Comparison of ENCODE assay signal across 9 cellular contexts in genomic region chr3:125310623-125311076, GRCh38.
DNase-seq lines count a peak whose midpoint lies in the region; ATAC-seq, FAIRE-seq and TF ChIP-seq lines count a peak whose summit lies in the region.
"Had no signal": no experiment of that assay in that cellular context is flagged by ENCODE, and none has a peak within 500 bp of the region (broad histone marks: within the 10 kb centered on the region; RNA-seq: fewer than 3 reads in every experiment).

No MANE protein-coding gene starts in this region.

- TF ChIP-seq CTCF in GM12878 (IDR thresholded peaks at IDR 0.05 in 2 of 3, conservative IDR thresholded peaks at IDR 0.05 in 1 of 3; ENCODE audit: control insufficient read depth in 2 of 3, extremely low read depth in 1 of 3, insufficient read depth in 1 of 3, low read depth in 3 of 3, low read length in 3 of 3) (no peak), testis (IDR thresholded peaks at IDR 0.05) (no peak)

- WGBS in GM12878 (ENCODE audit: insufficient coverage, insufficient replicate concordance, low lambda C conversion rate, missing lambda C conversion rate): 10% methylated on average over 5 of the region's 5 CpGs
- WGBS in testis, 2 donors: 61 to 83% methylated on average over 5 of the region's 5 CpGs

- POLR2A ChIA-PET in GM12878 (lab: Charles Lee): interaction anchor here (0.7 to 1.8 kb wide), 4 partner anchors 9 to 46 kb away, joined by 3 to 7 read pairs (median 5); no protein-coding TSS in a partner anchor

- TF ChIP-seq POLR2A in GM12878 (IDR thresholded peaks at IDR 0.05; ENCODE audit: low read depth, low read length): no peak
- no peak for TF ChIP-seq POLR2A in testis (IDR thresholded peaks at IDR 0.05)

- intact Hi-C loops in GM12878 (cut with micrococcal nuclease; ENCODE audit: unreplicated experiment) (no loop called here), testis (cut with DNase I; ENCODE audit: low total_unique reads) (no loop called here)

- no peak for TF ChIP-seq RAD21 in GM12878 (IDR thresholded peaks at IDR 0.05; ENCODE audit: insufficient read depth, low read depth, low read length)

- H3K27me3 ChIP-seq in GM12878 (replicated peaks in 1 of 2; ENCODE audit: control insufficient read depth in 2 of 2, insufficient read depth in 2 of 2, low read length in 1 of 2): no peaks in the 10 kb centered on the region
- H3K27me3 ChIP-seq in testis: no peaks in the 10 kb centered on the region
- H3K27me3 ChIP-seq: adrenal gland had no signal

- peaks cover 1 to 19% of the 10 kb centered on the region in 2 experiments; a peak in 3 of 4 replicates for H3K36me3 ChIP-seq in GM12878 (ENCODE audit: control insufficient read depth in 2 of 2, insufficient read depth in 2 of 2, low read length in 1 of 2)
- no peaks in the 10 kb centered on the region for H3K36me3 ChIP-seq in testis (ENCODE audit: low read depth, missing control alignments)

- H3K27ac ChIP-seq in GM12878 (ENCODE audit: control insufficient read depth, insufficient read depth): 0 out of 2 replicates have a peak overlapping the region, but pooled peaks have one; percentile 6
- H3K27ac ChIP-seq in testis: no peak overlapping the region

- in situ Hi-C loops in GM12878 (cut with MboI): no loop called here

- peak; percentile 13 for FAIRE-seq in GM12878 (lab: Jason Lieb, UNC)

- DNase-seq in Daoy (ENCODE audit: low read depth) (peak; percentile 73), T-helper 1 cell (peak in 4 of 5 donors; percentile 6 to 60 (median 12)), GM12878 (ENCODE audit: low read depth, low spot score) (peak; percentile 33), testis (no peak), NCI-H774 (lab: John Stamatoyannopoulos, UW) (no peak), NCI-H69 (lab: John Stamatoyannopoulos, UW) (no peak)
- peak; percentile 15 for DNase-seq in stimulated activated CD4-positive, alpha-beta T cell treated with anti-CD3 and anti-CD28 coated beads, Interleukin-12 subunit alpha, Interleukin-12 subunit beta, amount 100 ng/mL, for 4 hours

- no peak for TF ChIP-seq EP300 in GM12878 (IDR thresholded peaks at IDR 0.05; ENCODE audit: borderline replicate concordance in 1 of 2, control insufficient read depth in 1 of 2, low read depth in 2 of 2, low read length in 2 of 2)

- H3K4me3 ChIP-seq in GM12878 (peak overlapping the region; percentile 42), testis (no peak overlapping the region)

- RAD21 ChIA-PET in GM12878 (lab: Charles Lee; ENCODE audit: unreplicated experiment): interaction anchor here (0.8 to 1.5 kb wide), 5 partner anchors 46 to 316 kb away, joined by 3 to 8 read pairs (median 3); partner anchors contain the start of gene ZNF148

- H3K4me1 ChIP-seq in GM12878 (ENCODE audit: control insufficient read depth, insufficient read depth, low read length) (peaks cover 3% of the 10 kb centered on the region; the same call in 1 of the 2 replicates), testis (no peaks in the 10 kb centered on the region)

- H3K9ac ChIP-seq in GM12878 (ENCODE audit: control insufficient read depth, insufficient read depth, low read length): no peak overlapping the region

- SMC1A ChIA-PET in GM12878 (lab: Charles Lee; ENCODE audit: uncharacterized antibody, unreplicated experiment): interaction anchor here (0.6 to 2.3 kb wide), 14 partner anchors 9 to 382 kb away, joined by 3 to 25 read pairs (median 4); no protein-coding TSS in a partner anchor

- peaks cover 18% of the 10 kb centered on the region for H3K9me3 ChIP-seq in GM12878 (replicated peaks; ENCODE audit: control insufficient read depth, insufficient read depth, low read length)
- no peaks in the 10 kb centered on the region for H3K9me3 ChIP-seq in testis
- H3K9me3 ChIP-seq: adrenal gland had no signal

- CTCF ChIA-PET in GM12878 (lab: Yijun Ruan, JAX): interaction anchor here (0.8 to 1.6 kb wide), 8 partner anchors 10 to 274 kb away, joined by 3 to 5 read pairs (median 3); no protein-coding TSS in a partner anchor

- ATAC-seq in GM12878 (peak; percentile 93), GM18502 (IDR thresholded peaks at IDR 0.05; ENCODE audit: poor library complexity, unreplicated experiment) (no peak)

- no peak overlapping the region for H2AFZ ChIP-seq in GM12878 (ENCODE audit: control insufficient read depth, low read depth, low read length)

- H3K4me2 ChIP-seq in GM12878 (ENCODE audit: control insufficient read depth, insufficient read depth): peak overlapping the region; percentile 75

- no peaks in the 10 kb centered on the region for H4K20me1 ChIP-seq in GM12878 (ENCODE audit: control insufficient read depth, insufficient read depth)

- no TSS peak for BruUV-seq in GM12878 (replicated peaks; lab: Mats Ljungman, UMichigan)

- H3K79me2 ChIP-seq in GM12878 (ENCODE audit: control insufficient read depth, insufficient read depth, low read length): peaks cover 33% of the 10 kb centered on the region

TF ChIP-seq in GM12878, 131 proteins besides CTCF, POLR2A, EP300 and RAD21:
- TF ChIP-seq ETV6 (conservative IDR thresholded peaks at IDR 0.05 in 1 of 2, IDR thresholded peaks at IDR 0.05 in 1 of 2; ENCODE audit: borderline replicate concordance in 1 of 2, low read depth in 1 of 2): no peak
- TF ChIP-seq GATAD2B (conservative IDR thresholded peaks at IDR 0.05; ENCODE audit: low read depth): no peak
- TF ChIP-seq MLLT1 (IDR thresholded peaks at IDR 0.05): peak; percentile 82
- peak; percentile 52 for TF ChIP-seq CREM (IDR thresholded peaks at IDR 0.05; ENCODE audit: low read depth)
- 0 out of 2 replicates have a peak, but pooled peaks have one; percentile 14 for TF ChIP-seq NR2F1 (conservative IDR thresholded peaks at IDR 0.05)
- TF ChIP-seq CREB1 (IDR thresholded peaks at IDR 0.05; ENCODE audit: low read depth): 0 out of 2 replicates have a peak, but pooled peaks have one; percentile 28

Comparison
In these comparisons a context has a peak if more than half of its experiments do, and no peak if none do; other contexts are left out.
1. DNase-seq: peak in Daoy (single experiment), T-helper 1 cell (4 of 5), GM12878 (single experiment) and stimulated activated CD4-positive, alpha-beta T cell treated with anti-CD3 and anti-CD28 coated beads, Interleukin-12 subunit alpha, Interleukin-12 subunit beta, amount 100 ng/mL, for 4 hours (single experiment); none in testis (single experiment), NCI-H774 (single experiment) and NCI-H69 (single experiment).